Comparison of ENCODE assay signal across 1 cellular context in the genomic region with DNA sequence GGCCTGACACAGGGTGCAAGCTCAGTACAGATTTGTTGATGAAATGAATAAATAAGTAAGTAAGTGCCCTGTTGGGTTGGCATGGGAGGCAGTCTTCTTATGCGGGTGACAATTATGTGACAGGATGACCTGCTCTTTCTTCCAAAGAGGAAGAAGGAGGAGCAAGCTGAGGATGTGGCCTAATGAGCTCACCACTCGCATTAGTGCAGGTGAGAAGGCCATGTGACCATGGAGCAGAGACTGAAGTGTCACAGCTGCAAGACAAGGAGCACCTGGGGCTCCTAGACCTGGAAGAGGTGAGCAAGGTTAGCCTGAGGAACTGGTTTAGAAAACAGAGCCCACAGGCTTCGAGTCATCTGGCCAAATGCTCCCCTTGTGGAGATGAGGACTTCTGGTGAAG.
TF ChIP-seq lines count a peak whose summit lies in the region.

No MANE protein-coding gene starts in this region.

TF ChIP-seq in IMR-90, 13 proteins besides CTCF, POLR2A, EP300 and RAD21 (continued from another document):
- no peak for TF ChIP-seq CEBPB (IDR thresholded peaks at IDR 0.05; ENCODE audit: low read depth, low read length)
- TF ChIP-seq, protein P1, sequence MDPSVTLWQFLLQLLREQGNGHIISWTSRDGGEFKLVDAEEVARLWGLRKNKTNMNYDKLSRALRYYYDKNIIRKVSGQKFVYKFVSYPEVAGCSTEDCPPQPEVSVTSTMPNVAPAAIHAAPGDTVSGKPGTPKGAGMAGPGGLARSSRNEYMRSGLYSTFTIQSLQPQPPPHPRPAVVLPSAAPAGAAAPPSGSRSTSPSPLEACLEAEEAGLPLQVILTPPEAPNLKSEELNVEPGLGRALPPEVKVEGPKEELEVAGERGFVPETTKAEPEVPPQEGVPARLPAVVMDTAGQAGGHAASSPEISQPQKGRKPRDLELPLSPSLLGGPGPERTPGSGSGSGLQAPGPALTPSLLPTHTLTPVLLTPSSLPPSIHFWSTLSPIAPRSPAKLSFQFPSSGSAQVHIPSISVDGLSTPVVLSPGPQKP (IDR thresholded peaks at IDR 0.05; ENCODE audit: borderline replicate concordance, low read depth, low read length): no peak
- TF ChIP-seq MXI1 (IDR thresholded peaks at IDR 0.05; ENCODE audit: borderline replicate concordance, low read depth, low read length): no peak
- TF ChIP-seq FOS (IDR thresholded peaks at IDR 0.05; ENCODE audit: low read depth, low read length): no peak
- no peak for TF ChIP-seq MAFK (IDR thresholded peaks at IDR 0.05; ENCODE audit: low read depth, low read length)
- TF ChIP-seq BHLHE40 (IDR thresholded peaks at IDR 0.05; ENCODE audit: low read depth, low read length): no peak
- no peak for TF ChIP-seq RFX5 (IDR thresholded peaks at IDR 0.05; ENCODE audit: low read depth, low read length)
- TF ChIP-seq RCOR1 (IDR thresholded peaks at IDR 0.05; ENCODE audit: insufficient replicate concordance, low read length): no peak
- TF ChIP-seq SMC3 (IDR thresholded peaks at IDR 0.05; ENCODE audit: low read depth, low read length): no peak
